Comparison of ENCODE assay signal across 8 cellular contexts in the genomic region with DNA sequence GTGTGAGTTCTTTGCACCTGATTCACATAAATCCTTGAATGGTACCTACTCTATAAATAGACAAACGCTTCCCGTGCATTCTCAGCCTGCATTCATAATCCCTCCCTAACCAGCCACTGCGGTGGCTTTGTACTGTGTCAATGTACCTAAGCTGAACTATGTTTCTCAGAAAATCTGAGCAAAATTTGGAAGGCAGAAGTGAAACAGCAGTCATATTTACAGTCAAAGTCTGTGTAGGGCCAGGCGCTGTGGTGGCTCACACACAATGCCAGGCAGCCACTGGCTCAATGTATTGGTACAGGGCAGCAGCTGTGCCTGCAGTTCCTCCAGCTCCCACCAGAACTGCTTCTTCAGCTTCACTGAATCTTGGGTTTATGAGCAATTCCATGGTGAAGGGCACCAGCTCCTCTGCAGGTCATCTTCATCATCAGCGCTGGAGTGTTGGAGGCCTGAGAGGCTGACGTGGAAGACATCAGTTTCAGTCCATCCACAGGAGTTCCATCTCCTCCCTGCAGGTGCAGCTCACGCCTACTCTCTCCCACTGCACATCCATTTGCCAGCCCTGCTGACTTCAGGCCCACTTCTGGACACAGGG. TPM values are rescaled to one million over a fixed set of nuclear protein-coding genes. Genes with fewer than 3 reads are reported as not detected.
A peak's percentile ranks its signal among the peaks of the same experiment; 100 is the strongest.
DNase-seq lines count a peak whose midpoint lies in the region; ATAC-seq and TF ChIP-seq lines count a peak whose summit lies in the region.

No MANE protein-coding gene starts in this region.

- TF ChIP-seq POLR2A in lower leg skin (IDR thresholded peaks at IDR 0.05), result no peak

- intact Hi-C loops in lower leg skin (cut with DNase I; ENCODE audit: low total_unique reads), result no loop called here

- DNase-seq in activated T-cell treated with anti-CD3 and anti-CD28 coated beads, Interleukin-2, amount 50 U/mL, for 1 hour, result peak; percentile 23
- DNase-seq in medulla oblongata (ENCODE audit: extremely low spot score), result peak; percentile 63
- DNase-seq in EL, result no peak
- DNase-seq in kidney tubule cell (ENCODE audit: low spot score), result no peak
- no peak for DNase-seq in lower leg skin (ENCODE audit: low spot score in 2 of 2)

- no peak for TF ChIP-seq CTCF in lower leg skin (IDR thresholded peaks at IDR 0.05)

- ATAC-seq in GM18499 (IDR thresholded peaks at IDR 0.05; ENCODE audit: insufficient read depth, unreplicated experiment), result peak; percentile 93
- ATAC-seq in GM21526 (IDR thresholded peaks at IDR 0.05; ENCODE audit: low FRiP score, unreplicated experiment), result peak; percentile 94
- ATAC-seq in HG03565 (IDR thresholded peaks at IDR 0.05; ENCODE audit: unreplicated experiment), result peak; percentile 93

- WGBS in lower leg skin, 2 donors, result 78 to 88% methylated on average over 7 of the region's 7 CpGs

- no peak overlapping the region for H3K4me3 ChIP-seq in lower leg skin (ENCODE audit: low read depth, poor library complexity, severe bottlenecking)

RNA-seq across cellular contexts. Expression of a gene that starts 32.3 kb away (rescaled TPM):
- 10 to 100 TPM; 31.6 to 44.0 (median 38.4) TPM for total RNA-seq in lower leg skin

Comparison
In these comparisons a context has a peak if more than half of its experiments do, and no peak if none do; other contexts are left out.
1. DNase-seq: peak in activated T-cell treated with anti-CD3 and anti-CD28 coated beads, Interleukin-2, amount 50 U/mL, for 1 hour (single experiment) and medulla oblongata (single experiment); none in EL (single experiment), kidney tubule cell (single experiment) and lower leg skin (0 of 2).
2. Peak in every context shown above with its lines, with median percentiles within 50 percentile points of each other: ATAC-seq.